In the genomic region with DNA sequence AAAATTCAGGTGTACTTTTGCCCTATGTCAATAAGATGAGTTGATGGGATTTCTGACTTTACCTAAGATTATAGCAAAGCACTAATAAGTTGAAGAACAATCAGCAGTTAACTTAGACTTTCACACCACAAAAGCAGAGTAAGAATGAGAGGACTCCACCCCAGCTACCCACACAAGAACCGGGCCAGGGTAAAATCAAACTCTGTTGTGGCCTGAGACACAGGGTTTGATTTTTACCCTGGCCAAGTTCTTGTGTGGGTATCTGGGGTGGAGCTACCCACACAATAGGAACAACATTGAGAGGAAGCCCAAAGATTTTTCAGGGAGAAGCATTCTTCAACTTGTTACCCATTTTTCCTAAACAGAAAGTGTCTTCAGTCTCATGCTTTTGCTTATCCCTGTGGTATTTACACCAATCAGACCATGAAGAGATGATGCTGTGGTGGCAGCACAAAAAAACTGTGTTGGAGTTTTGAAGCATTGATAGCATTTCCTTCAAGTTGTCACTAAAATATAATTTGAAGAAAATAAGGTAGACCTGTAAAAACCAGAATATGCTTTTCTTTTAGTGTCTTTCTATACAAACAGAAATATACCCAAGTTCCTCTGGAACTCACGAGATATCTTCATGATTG, we compare ENCODE assay signal across 13 cellular contexts. TPM values are rescaled to one million over a fixed set of nuclear protein-coding genes. Genes with fewer than 3 reads are reported as not detected.
DNase-seq lines count a peak whose midpoint lies in the region; ATAC-seq lines count a peak whose summit lies in the region.
"Had no signal": no experiment of that assay in that cellular context is flagged by ENCODE, and none has a peak within 500 bp of the region (broad histone marks: within the 10 kb centered on the region; RNA-seq: fewer than 3 reads in every experiment).

No MANE protein-coding gene starts in this region.

- H3K36me3 Mint-ChIP-seq in activated CD4-positive, alpha-beta T cell treated with anti-CD3 and anti-CD28 coated beads, Interleukin-2, amount 10 ng/mL, durations not matched to agents 24 days and 14 days (ENCODE audit: low read depth), result peaks cover 9% of the 10 kb centered on the region
- no peaks in the 10 kb centered on the region for H3K36me3 Mint-ChIP-seq in memory B cell

- no peaks in the 10 kb centered on the region for H3K27me3 Mint-ChIP-seq in activated CD4-positive, alpha-beta T cell treated with anti-CD3 and anti-CD28 coated beads, Interleukin-2, amount 10 ng/mL, durations not matched to agents 24 days and 14 days
- no peaks in the 10 kb centered on the region for H3K27me3 Mint-ChIP-seq in memory B cell

- peaks cover 66% of the 10 kb centered on the region for H3K4me1 Mint-ChIP-seq in activated CD4-positive, alpha-beta T cell treated with anti-CD3 and anti-CD28 coated beads, Interleukin-2, amount 10 ng/mL, durations not matched to agents 24 days and 14 days
- H3K4me1 Mint-ChIP-seq in memory B cell, result peaks cover 19% of the 10 kb centered on the region

- intact Hi-C loops in activated CD4-positive, alpha-beta T cell treated with anti-CD3 and anti-CD28 coated beads, Interleukin-2, amount 10 ng/mL, durations not matched to agents 24 days and 14 days (cut with micrococcal nuclease), result loop anchor here (1.0 kb wide), 1 partner anchor 45 kb away; a partner anchor contains a TSS

- ATAC-seq in HG02588 (IDR thresholded peaks at IDR 0.05; ENCODE audit: unreplicated experiment) (peak; percentile 35), HG03521 (IDR thresholded peaks at IDR 0.05; ENCODE audit: unreplicated experiment) (peak; percentile 31), memory B cell (ENCODE audit: low read depth) (no peak), HG02840 (IDR thresholded peaks at IDR 0.05; ENCODE audit: low FRiP score, unreplicated experiment) (no peak)

- peaks cover 8% of the 10 kb centered on the region for H3K9me3 Mint-ChIP-seq in activated CD4-positive, alpha-beta T cell treated with anti-CD3 and anti-CD28 coated beads, Interleukin-2, amount 10 ng/mL, durations not matched to agents 24 days and 14 days
- no peaks in the 10 kb centered on the region for H3K9me3 Mint-ChIP-seq in memory B cell

- peak overlapping the region; percentile 48 for H3K4me3 Mint-ChIP-seq in activated CD4-positive, alpha-beta T cell treated with anti-CD3 and anti-CD28 coated beads, Interleukin-2, amount 10 ng/mL, durations not matched to agents 24 days and 14 days
- H3K4me3 Mint-ChIP-seq in memory B cell, result peak overlapping the region; percentile 21

- H3K27ac Mint-ChIP-seq in activated CD4-positive, alpha-beta T cell treated with anti-CD3 and anti-CD28 coated beads, Interleukin-2, amount 10 ng/mL, durations not matched to agents 24 days and 14 days, result peak overlapping the region; percentile 56
- H3K27ac Mint-ChIP-seq in memory B cell, result peak overlapping the region; percentile 87

- peak; percentile 80 for DNase-seq in activated CD4-positive, alpha-beta T cell treated with anti-CD3 and anti-CD28 coated beads, Interleukin-2, amount 10 ng/mL, durations not matched to agents 24 days and 14 days
- no peak for DNase-seq in activated CD4-positive, alpha-beta T cell treated with anti-CD3 and anti-CD28 coated beads for 4 hours
- DNase-seq in memory B cell (ENCODE audit: low spot score in 2 of 2) (no peak), 8988T (no peak)
- DNase-seq in effector CD8-positive, alpha-beta T cell (lab: John Stamatoyannopoulos, UW), result no peak
- DNase-seq: DND-41, NCI-H446, SIG-M5 had no signal

RNA-seq across cellular contexts. Expression of a gene that starts 25.6 kb away (rescaled TPM):
- total RNA-seq in activated CD4-positive, alpha-beta T cell treated with anti-CD3 and anti-CD28 coated beads, Interleukin-2, amount 10 ng/mL, durations not matched to agents 24 days and 14 days, result 46.4 and 46.6 TPM in 2 replicates

RNA-seq across cellular contexts. Expression of a gene that starts 36.0 kb away (rescaled TPM):
- total RNA-seq in activated CD4-positive, alpha-beta T cell treated with anti-CD3 and anti-CD28 coated beads, Interleukin-2, amount 10 ng/mL, durations not matched to agents 24 days and 14 days, result 3.6 and 4.1 TPM in 2 replicates
- total RNA-seq: A673, endothelial cell of umbilical vein had no signal

RNA-seq across cellular contexts. Expression of a gene that starts 45.1 kb away (rescaled TPM):
- 279 and 288 TPM in 2 replicates for total RNA-seq in activated CD4-positive, alpha-beta T cell treated with anti-CD3 and anti-CD28 coated beads, Interleukin-2, amount 10 ng/mL, durations not matched to agents 24 days and 14 days

Comparison
In these comparisons a context has a peak if more than half of its experiments do, and no peak if none do; other contexts are left out.
1. ATAC-seq: peak in HG02588 (single experiment) and HG03521 (single experiment); none in memory B cell (single experiment) and HG02840 (single experiment).